In the genomic region with DNA sequence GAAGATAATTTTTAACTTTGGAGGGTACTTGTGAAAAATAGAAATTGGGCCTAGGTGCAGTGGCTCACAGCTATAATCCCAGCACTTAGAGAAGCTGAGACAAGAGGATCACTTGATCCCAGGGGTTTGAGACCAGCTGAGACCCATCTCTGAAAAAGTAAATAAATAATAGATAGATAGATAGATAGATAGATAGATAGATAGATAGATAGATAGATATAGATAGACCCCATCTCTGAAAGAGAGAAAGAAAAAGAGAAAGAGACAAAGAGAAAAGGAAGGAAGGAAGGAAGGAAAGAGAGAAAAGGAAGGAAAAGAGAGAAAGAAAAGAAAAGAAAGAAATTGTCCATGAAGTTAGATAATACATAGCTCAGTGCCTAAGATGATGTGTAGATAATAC, we compare ENCODE assay signal across 22 cellular contexts. TPM values are rescaled to one million over a fixed set of nuclear protein-coding genes. Genes with fewer than 3 reads are reported as not detected.
DNase-seq lines count a peak whose midpoint lies in the region; ATAC-seq, FAIRE-seq and TF ChIP-seq lines count a peak whose summit lies in the region.
"Had no signal": no experiment of that assay in that cellular context is flagged by ENCODE, and none has a peak within 500 bp of the region (broad histone marks: within the 10 kb centered on the region; RNA-seq: fewer than 3 reads in every experiment).

No MANE protein-coding gene starts in this region.

- H2AFZ ChIP-seq in astrocyte (ENCODE audit: low read depth, low read length) = no peak overlapping the region
- H2AFZ ChIP-seq: GM23338 had no signal

- H3K79me2 ChIP-seq in astrocyte (ENCODE audit: insufficient read depth, low read length) = no peaks in the 10 kb centered on the region

- H3K9me3 Mint-ChIP-seq in activated T-cell treated with anti-CD3 and anti-CD28 coated beads, Interleukin-2, amount 50 U/mL, for 72 hours = no peaks in the 10 kb centered on the region
- H3K9me3 Mint-ChIP-seq in astrocyte (ENCODE audit: unreplicated experiment) (no peaks in the 10 kb centered on the region), glutamatergic neuron (ENCODE audit: unreplicated experiment) (peaks cover 1% of the 10 kb centered on the region), WTC11 (no peaks in the 10 kb centered on the region)
- H3K9me3 Mint-ChIP-seq: GM23338, HFFc6, IgD-negative memory B cell had no signal

- no peak for DNase-seq in activated T-cell treated with anti-CD3 and anti-CD28 coated beads, Interleukin-2, amount 50 U/mL, for 72 hours
- DNase-seq in activated T-cell treated with anti-CD3 and anti-CD28 coated beads, Interleukin-2, amount 50 U/mL, for 1 hour = no peak
- no peak for DNase-seq in astrocyte (ENCODE audit: low read depth)
- DNase-seq in glutamatergic neuron = no peak
- DNase-seq in WTC11 (ENCODE audit: low spot score) = no peak
- DNase-seq in activated effector memory CD4-positive, alpha-beta T cell treated with anti-CD3 and anti-CD28 coated beads, Interleukin-2, amount 50 U/mL, for 16 hours = no peak
- DNase-seq: 8988T, DMS153, DMS79, GDM1, HCEC 1CT, HFFc6 had no signal

- peaks cover 4 to 23% of the 10 kb centered on the region in 2 donors for H3K36me3 Mint-ChIP-seq in activated T-cell treated with anti-CD3 and anti-CD28 coated beads, Interleukin-2, amount 50 U/mL, for 72 hours (ENCODE audit: insufficient read depth in 2 of 2)
- peaks cover 29% of the 10 kb centered on the region for H3K36me3 Mint-ChIP-seq in astrocyte (ENCODE audit: low read depth, unreplicated experiment)
- H3K36me3 Mint-ChIP-seq in glutamatergic neuron (ENCODE audit: unreplicated experiment) = peaks cover 4% of the 10 kb centered on the region
- H3K36me3 Mint-ChIP-seq in WTC11 = peaks cover 70% of the 10 kb centered on the region

- H3K36me3 ChIP-seq in HEK293 (ENCODE audit: control insufficient read depth in 2 of 2, insufficient read depth in 1 of 2, low read length in 2 of 2) (peaks cover 38 to 90% of the 10 kb centered on the region in 2 experiments), astrocyte (ENCODE audit: insufficient read depth, low read length) (peaks cover 34% of the 10 kb centered on the region)

- FAIRE-seq in astrocyte (lab: Jason Lieb, UNC) = no peak
- FAIRE-seq: GM12892, GM18507, H54, HTR-8/SVneo had no signal

- H3K4me1 ChIP-seq in HEK293 (ENCODE audit: control insufficient read depth, insufficient read depth, low read length) (no peaks in the 10 kb centered on the region), astrocyte (ENCODE audit: insufficient read depth, low read length) (no peaks in the 10 kb centered on the region)
- H3K4me1 ChIP-seq: BLaER1 treated with 17β-estradiol and CSF1 and Interleukin-3, amounts not matched to agents 10 nM and 100 nM had no signal

- H3K27ac ChIP-seq in HEK293 (ENCODE audit: extremely low read depth, low read depth, low read length) = no peak overlapping the region
- no peak overlapping the region for H3K27ac ChIP-seq in astrocyte (ENCODE audit: low read depth, low read length)
- H3K27ac ChIP-seq: BLaER1 treated with 17β-estradiol and CSF1 and Interleukin-3, amounts not matched to agents 10 nM and 100 nM had no signal

- TF ChIP-seq CTCF in HEK293 (tag by site-specific recombination; IDR thresholded peaks at IDR 0.05) (no peak), astrocyte (IDR thresholded peaks at IDR 0.05; ENCODE audit: insufficient read depth, low read depth, low read length) (no peak), glutamatergic neuron (IDR thresholded peaks at IDR 0.05; ENCODE audit: partially characterized antibody, unreplicated experiment) (no peak), WTC11 (IDR thresholded peaks at IDR 0.05) (no peak)

- H3K4me3 ChIP-seq in HEK293 (ENCODE audit: low read depth, low read length) (no peak overlapping the region), astrocyte (ENCODE audit: insufficient read depth, low read depth, low read length) (no peak overlapping the region)
- H3K4me3 ChIP-seq: BLaER1 treated with 17β-estradiol and CSF1 and Interleukin-3, amounts not matched to agents 10 nM and 100 nM; GM23338 had no signal

- H3K27me3 Mint-ChIP-seq in activated T-cell treated with anti-CD3 and anti-CD28 coated beads, Interleukin-2, amount 50 U/mL, for 72 hours (ENCODE audit: low read depth) = no peaks in the 10 kb centered on the region
- no peaks in the 10 kb centered on the region for H3K27me3 Mint-ChIP-seq in astrocyte (ENCODE audit: low read depth, unreplicated experiment)
- H3K27me3 Mint-ChIP-seq in glutamatergic neuron (ENCODE audit: unreplicated experiment) = no peaks in the 10 kb centered on the region
- no peaks in the 10 kb centered on the region; the same call in 1 of the 2 replicates for H3K27me3 Mint-ChIP-seq in WTC11 (ENCODE audit: low read depth)
- H3K27me3 Mint-ChIP-seq: B cell, IgD-negative memory B cell had no signal

- POLR2A ChIA-PET in HEK293 (lab: Yijun Ruan, JAX) (interaction anchor here (0.9 kb wide), 1 partner anchor 69 kb away, joined by 3 read pairs; a partner anchor contains a TSS), WTC11 (lab: Charles Lee) (no interaction called here)

- H3K9ac ChIP-seq in astrocyte (ENCODE audit: low read length) = no peak overlapping the region
- H3K9ac ChIP-seq: BLaER1 treated with 17β-estradiol and CSF1 and Interleukin-3, amounts not matched to agents 10 nM and 100 nM had no signal

- H3K4me3 Mint-ChIP-seq in activated T-cell treated with anti-CD3 and anti-CD28 coated beads, Interleukin-2, amount 50 U/mL, for 72 hours = no peak overlapping the region
- H3K4me3 Mint-ChIP-seq in astrocyte (ENCODE audit: unreplicated experiment) = peak overlapping the region; percentile 61
- no peak overlapping the region for H3K4me3 Mint-ChIP-seq in glutamatergic neuron (ENCODE audit: unreplicated experiment)
- H3K4me3 Mint-ChIP-seq in WTC11 = no peak overlapping the region
- H3K4me3 Mint-ChIP-seq: B cell, GM23338, HFFc6, IgD-negative memory B cell had no signal

- ATAC-seq in activated T-cell treated with anti-CD3 and anti-CD28 coated beads, Interleukin-2, amount 50 U/mL, for 72 hours (replicated peaks in 1 of 2) = no peak
- ATAC-seq in HG03095 (IDR thresholded peaks at IDR 0.05; ENCODE audit: unreplicated experiment) (no peak), WTC11 (no peak)
- ATAC-seq: GM23338 had no signal

- H3K4me1 Mint-ChIP-seq in activated T-cell treated with anti-CD3 and anti-CD28 coated beads, Interleukin-2, amount 50 U/mL, for 72 hours (ENCODE audit: low read depth) = no peaks in the 10 kb centered on the region
- H3K4me1 Mint-ChIP-seq in astrocyte (ENCODE audit: low read depth, unreplicated experiment) (peaks cover 6% of the 10 kb centered on the region), glutamatergic neuron (ENCODE audit: low read depth, unreplicated experiment) (no peaks in the 10 kb centered on the region), WTC11 (peaks cover 7% of the 10 kb centered on the region)
- H3K4me1 Mint-ChIP-seq: B cell, IgD-negative memory B cell had no signal

- peak overlapping the region; percentile 64 for H3K27ac Mint-ChIP-seq in activated T-cell treated with anti-CD3 and anti-CD28 coated beads, Interleukin-2, amount 50 U/mL, for 72 hours
- H3K27ac Mint-ChIP-seq in astrocyte (ENCODE audit: unreplicated experiment) (no peak overlapping the region), glutamatergic neuron (ENCODE audit: unreplicated experiment) (peak overlapping the region; percentile 45), WTC11 (no peak overlapping the region)
- H3K27ac Mint-ChIP-seq: B cell, GM23338, HFFc6 had no signal

- no peaks in the 10 kb centered on the region for H3K27me3 ChIP-seq in astrocyte (ENCODE audit: insufficient read depth, low read length)
- H3K27me3 ChIP-seq: BLaER1 treated with 17β-estradiol and CSF1 and Interleukin-3, amounts not matched to agents 10 nM and 100 nM had no signal

- no peak overlapping the region for H3K4me2 ChIP-seq in astrocyte (ENCODE audit: low read length)
- H3K4me2 ChIP-seq: BLaER1 treated with 17β-estradiol and CSF1 and Interleukin-3, amounts not matched to agents 10 nM and 100 nM; GM23338 had no signal

- CTCF ChIA-PET in HEK293 (lab: Yijun Ruan, JAX) (interaction anchor here (0.8 kb wide), 1 partner anchor 108 kb away, joined by 3 read pairs; no protein-coding TSS in a partner anchor), WTC11 (lab: Charles Lee) (interaction anchor here (1.0 to 1.2 kb wide), 2 partner anchors 22 to 104 kb away, joined by 4 to 7 read pairs; no protein-coding TSS in a partner anchor)

- H3K9me3 ChIP-seq in HEK293 (ENCODE audit: control insufficient read depth, insufficient read depth, low read depth, low read length) = no peaks in the 10 kb centered on the region
- no peaks in the 10 kb centered on the region for H3K9me3 ChIP-seq in astrocyte (ENCODE audit: insufficient read depth, low read depth, low read length)
- H3K9me3 ChIP-seq: BLaER1 treated with 17β-estradiol and CSF1 and Interleukin-3, amounts not matched to agents 10 nM and 100 nM had no signal

- H4K20me1 ChIP-seq in astrocyte (ENCODE audit: insufficient read depth, low read length) = no peaks in the 10 kb centered on the region

TF ChIP-seq in HEK293, 187 proteins besides CTCF, POLR2A, EP300 and RAD21:
- peak; percentile 79 for TF ChIP-seq ZNF366 (tag by site-specific recombination; conservative IDR thresholded peaks at IDR 0.05)
- TF ChIP-seq HOXA7 (CRISPR knock-in tag; IDR thresholded peaks at IDR 0.05; ENCODE audit: borderline replicate concordance) = no peak

TF ChIP-seq in WTC11, 78 proteins besides CTCF, POLR2A, EP300 and RAD21 (continues in another document):
- no peak for TF ChIP-seq NFATC4 (CRISPR knock-in tag; IDR thresholded peaks at IDR 0.05)
- no peak for TF ChIP-seq TEAD4 (CRISPR knock-in tag; IDR thresholded peaks at IDR 0.05)
- no peak for TF ChIP-seq EMX1 (CRISPR knock-in tag; IDR thresholded peaks at IDR 0.05)
- TF ChIP-seq OVOL2 (CRISPR knock-in tag; IDR thresholded peaks at IDR 0.05; ENCODE audit: borderline replicate concordance) = no peak
- TF ChIP-seq CREB1 (CRISPR knock-in tag; IDR thresholded peaks at IDR 0.05) = no peak
- TF ChIP-seq NR1H2 (CRISPR knock-in tag; IDR thresholded peaks at IDR 0.05) = no peak
- TF ChIP-seq GTF2I (CRISPR knock-in tag; conservative IDR thresholded peaks at IDR 0.05) = no peak
- TF ChIP-seq, protein P1, sequence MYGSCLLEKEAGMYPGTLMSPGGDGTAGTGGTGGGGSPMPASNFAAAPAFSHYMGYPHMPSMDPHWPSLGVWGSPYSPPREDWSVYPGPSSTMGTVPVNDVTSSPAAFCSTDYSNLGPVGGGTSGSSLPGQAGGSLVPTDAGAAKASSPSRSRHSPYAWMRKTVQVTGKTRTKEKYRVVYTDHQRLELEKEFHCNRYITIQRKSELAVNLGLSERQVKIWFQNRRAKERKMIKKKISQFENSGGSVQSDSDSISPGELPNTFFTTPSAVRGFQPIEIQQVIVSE (CRISPR knock-in tag; IDR thresholded peaks at IDR 0.05; ENCODE audit: borderline replicate concordance) = no peak

RNA-seq across cellular contexts. Expression of a gene that starts 35.5 kb away (rescaled TPM):
- total RNA-seq in activated T-cell treated with anti-CD3 and anti-CD28 coated beads, Interleukin-2, amount 50 U/mL, for 72 hours = 10 to 100 TPM; 40.7 to 40.9 TPM
- total RNA-seq in astrocyte (32.9 and 38.9 TPM in 2 replicates), glutamatergic neuron (ENCODE audit: unreplicated experiment) (141 TPM), WTC11 (2021) (69.7 to 72.7 TPM (median 70.1 TPM) in 3 replicates)

Comparison
In these comparisons a context has a peak if more than half of its experiments do, and no peak if none do; other contexts are left out.
1. H3K27ac Mint-ChIP-seq: peak in activated T-cell treated with anti-CD3 and anti-CD28 coated beads, Interleukin-2, amount 50 U/mL, for 72 hours (single experiment) and glutamatergic neuron (single experiment); none in astrocyte (single experiment) and WTC11 (single experiment).